ENCODE assay signal across 8 cellular contexts in genomic region chr10:115093286-115093775, GRCh38. TPM values are rescaled to one million over a fixed set of nuclear protein-coding genes. Genes with fewer than 3 reads are reported as not detected.
DNase-seq lines count a peak whose midpoint lies in the region; ATAC-seq and TF ChIP-seq lines count a peak whose summit lies in the region.

Gene ATRNL1 (plus strand): TSS chr10:115093365. CDS start chr10:115093751, 386 bp downstream.

- H2BK15ac ChIP-seq in mesenchymal stem cell (ENCODE audit: low read depth, poor library complexity, severe bottlenecking) = peak within 1 kb of the TSS; percentile 98

- H2AFZ ChIP-seq in mesenchymal stem cell (ENCODE audit: low read depth, low read length) = peak within 1 kb of the TSS; percentile 76

- H3K23ac ChIP-seq in mesenchymal stem cell (ENCODE audit: low read length in 2 of 2) = peak within 1 kb of the TSS in 1 of 2 experiments; percentile 87

- CTCF ChIA-PET in Calu3 (lab: Charles Lee) = no interaction called here

- H3K9me3 Mint-ChIP-seq in Calu3 (ENCODE audit: low read depth, unreplicated experiment) = no peaks in the 10 kb centered on the region
- no peaks in the 10 kb centered on the region for H3K9me3 Mint-ChIP-seq in effector memory CD8-positive, alpha-beta T cell

- no TSS peak for BruUV-seq in Calu3 (replicated peaks; lab: Mats Ljungman, UMichigan)

- H3K9me3 ChIP-seq in SJCRH30 (replicated peaks) (no peaks in the 10 kb centered on the region), mesenchymal stem cell (ENCODE audit: control insufficient read depth, low read length) (peaks cover 3% of the 10 kb centered on the region), upper lobe of right lung (no peaks in the 10 kb centered on the region)

- peaks cover 27% of the 10 kb centered on the region for H3K36me3 Mint-ChIP-seq in Calu3 (ENCODE audit: insufficient read depth, unreplicated experiment)
- no peaks in the 10 kb centered on the region for H3K36me3 Mint-ChIP-seq in effector memory CD8-positive, alpha-beta T cell (ENCODE audit: insufficient read depth)

- H3K27me3 ChIP-seq in SJCRH30 (no peaks in the 10 kb centered on the region), mesenchymal stem cell (ENCODE audit: control insufficient read depth in 1 of 2, insufficient read depth in 1 of 2, low read length in 2 of 2) (peaks cover 0 to 62% of the 10 kb centered on the region in 2 experiments), upper lobe of right lung (peaks cover 49% of the 10 kb centered on the region)

- intact Hi-C loops in Calu3 (cut with micrococcal nuclease; ENCODE audit: unreplicated experiment) = loop anchor here (10.0 kb wide), 1 partner anchor 219 kb away; no protein-coding TSS in a partner anchor
- intact Hi-C loops in upper lobe of right lung (cut with DNase I) = no loop called here

- H2BK12ac ChIP-seq in mesenchymal stem cell (ENCODE audit: low read length in 2 of 2) = peak within 1 kb of the TSS in 1 of 2 experiments; percentile 93

- peak within 1 kb of the TSS; percentile 74 to 95 for H3K14ac ChIP-seq in mesenchymal stem cell (ENCODE audit: low read length in 2 of 2)

- H3K36me3 ChIP-seq in SJCRH30 (no peaks in the 10 kb centered on the region), mesenchymal stem cell (ENCODE audit: control insufficient read depth in 1 of 2, insufficient read depth in 2 of 2, low read depth in 1 of 2, low read length in 2 of 2) (no peaks in the 10 kb centered on the region), upper lobe of right lung (no peaks in the 10 kb centered on the region)

- peak; percentile 47 for ATAC-seq in GM19328 (IDR thresholded peaks at IDR 0.05; ENCODE audit: unreplicated experiment)
- ATAC-seq in HG03280 (IDR thresholded peaks at IDR 0.05; ENCODE audit: unreplicated experiment) = peak; percentile 66
- ATAC-seq in effector memory CD8-positive, alpha-beta T cell (replicated peaks) = peak; percentile 42
- ATAC-seq in upper lobe of right lung = peak; percentile 66

- peak within 1 kb of the TSS; percentile 93 for H3K4me3 ChIP-seq in SJCRH30
- H3K4me3 ChIP-seq in mesenchymal stem cell (ENCODE audit: insufficient read depth in 1 of 2, low read depth in 1 of 2, low read length in 2 of 2) = peak within 1 kb of the TSS; percentile 78 to 99
- peak within 1 kb of the TSS; percentile 51 for H3K4me3 ChIP-seq in upper lobe of right lung

- peak within 1 kb of the TSS; percentile 94 for H4K8ac ChIP-seq in mesenchymal stem cell (ENCODE audit: low read length)

- H3K79me1 ChIP-seq in mesenchymal stem cell (replicated peaks; ENCODE audit: low read length, poor library complexity, severe bottlenecking) = peaks cover 2% of the 10 kb centered on the region

- peak within 1 kb of the TSS; percentile 92 for H2BK5ac ChIP-seq in mesenchymal stem cell (ENCODE audit: low read depth, low read length, poor library complexity, severe bottlenecking)

- peak within 1 kb of the TSS; percentile 58 for H3K27ac ChIP-seq in SJCRH30
- peak within 1 kb of the TSS; percentile 87 for H3K27ac ChIP-seq in mesenchymal stem cell (ENCODE audit: low read length, poor library complexity, severe bottlenecking)
- no peak within 1 kb of the TSS for H3K27ac ChIP-seq in upper lobe of right lung

- no peaks in the 10 kb centered on the region for H3K4me1 Mint-ChIP-seq in Calu3 (ENCODE audit: low read depth, unreplicated experiment)
- peaks cover 6 to 13% of the 10 kb centered on the region in 2 donors for H3K4me1 Mint-ChIP-seq in effector memory CD8-positive, alpha-beta T cell (ENCODE audit: low read depth in 2 of 2)

- H3K18ac ChIP-seq in mesenchymal stem cell (ENCODE audit: low read depth in 1 of 2, low read length in 2 of 2) = peak within 1 kb of the TSS; percentile 83 to 97

- H3K9ac ChIP-seq in mesenchymal stem cell (ENCODE audit: low read length) = peak within 1 kb of the TSS; percentile 54

- H4K91ac ChIP-seq in mesenchymal stem cell (ENCODE audit: low read length) = peak within 1 kb of the TSS; percentile 97

- peak within 1 kb of the TSS; percentile 95 for H2BK120ac ChIP-seq in mesenchymal stem cell (ENCODE audit: low read depth, low read length)

- TF ChIP-seq CTCF in Calu3 (IDR thresholded peaks at IDR 0.05; ENCODE audit: unreplicated experiment) (no peak), upper lobe of right lung (IDR thresholded peaks at IDR 0.05) (no peak)

- H2AK5ac ChIP-seq in mesenchymal stem cell (ENCODE audit: low read length, severe bottlenecking) = no peak within 1 kb of the TSS

- peaks cover 6% of the 10 kb centered on the region; the same call in 1 of the 2 replicates for H3K4me1 ChIP-seq in SJCRH30
- no peaks in the 10 kb centered on the region for H3K4me1 ChIP-seq in mesenchymal stem cell (ENCODE audit: control insufficient read depth, insufficient read depth, low read depth, low read length)
- peaks cover 6% of the 10 kb centered on the region for H3K4me1 ChIP-seq in upper lobe of right lung

- peak within 1 kb of the TSS; percentile 96 for H3K4me2 ChIP-seq in mesenchymal stem cell (ENCODE audit: low read length, poor library complexity, severe bottlenecking)

- H3K27me3 Mint-ChIP-seq in Calu3 (ENCODE audit: unreplicated experiment) = peaks cover 14% of the 10 kb centered on the region
- peaks cover 50 to 58% of the 10 kb centered on the region in 2 donors for H3K27me3 Mint-ChIP-seq in effector memory CD8-positive, alpha-beta T cell

- peak within 1 kb of the TSS; percentile 71 for H3K4me3 Mint-ChIP-seq in Calu3 (ENCODE audit: low read depth, unreplicated experiment)
- peak within 1 kb of the TSS; percentile 75 to 82 for H3K4me3 Mint-ChIP-seq in effector memory CD8-positive, alpha-beta T cell

- H3K27ac Mint-ChIP-seq in Calu3 (ENCODE audit: unreplicated experiment) = no peak within 1 kb of the TSS
- H3K27ac Mint-ChIP-seq in effector memory CD8-positive, alpha-beta T cell = no peak within 1 kb of the TSS

- DNase-seq in Calu3 (no peak), SJCRH30 (peak; percentile 63 to 71), mesenchymal stem cell (peak; percentile 57), upper lobe of right lung (peak; percentile 65), NCI-H446 (lab: John Stamatoyannopoulos, UW) (no peak)
- no peak for DNase-seq in effector memory CD8-positive, alpha-beta T cell

- H3K4ac ChIP-seq in mesenchymal stem cell (ENCODE audit: low read depth in 1 of 2, low read length in 2 of 2) = peak within 1 kb of the TSS; percentile 75 to 92

- WGBS in mesenchymal stem cell = under 1% methylated on average over 52 of the region's 70 CpGs

RNA-seq across cellular contexts. Expression of gene ATRNL1, which starts in this region (rescaled TPM):
- total RNA-seq in Calu3 (2022) (4.0 and 8.8 TPM in 2 replicates), upper lobe of right lung (0.93 TPM)
- 23.1 and 26.3 TPM in 2 replicates for total RNA-seq in SJCRH30 (2014; rRNA removed; shearing (Covaris generic))
- 10.4 TPM for polyA plus RNA-seq in mesenchymal stem cell (2013, experiment 1 of 2)
- polyA plus RNA-seq in mesenchymal stem cell (2013, experiment 2 of 2) = 10.2 TPM

Comparison
In these comparisons a context has a peak if more than half of its experiments do, and no peak if none do; other contexts are left out.
1. Peak in DNase-seq, ATAC-seq and H3K4me3 ChIP-seq in upper lobe of right lung; RNA of the gene not detected or under 1 TPM.
2. DNase-seq: peak in SJCRH30 (2 of 2) and mesenchymal stem cell (single experiment); none in Calu3 (single experiment), effector memory CD8-positive, alpha-beta T cell (0 of 3) and NCI-H446 (0 of 2).
3. Peak in every context shown above with its lines, with median percentiles within 50 percentile points of each other: ATAC-seq and H3K4me3 ChIP-seq.